In the genomic region with DNA sequence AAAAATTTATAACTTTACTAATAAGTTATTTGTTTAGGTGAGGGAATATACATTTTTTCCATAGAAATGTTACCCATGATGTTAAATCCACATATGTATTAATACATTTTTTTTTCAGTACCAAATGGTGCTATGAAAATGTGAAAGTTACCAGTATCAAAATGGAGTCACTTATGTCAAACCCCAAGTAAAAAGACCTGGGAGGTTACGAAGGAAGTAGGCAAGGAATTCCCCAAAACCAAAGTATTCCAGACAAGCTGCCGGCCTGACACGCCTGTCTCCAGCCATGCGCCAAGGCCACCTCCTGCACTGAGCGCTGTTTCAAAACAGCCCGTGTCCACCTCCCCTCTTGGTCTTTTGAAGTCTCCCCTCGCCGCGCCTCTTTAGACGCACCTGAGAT, we compare ENCODE assay signal across 22 cellular contexts. TPM values are rescaled to one million over a fixed set of nuclear protein-coding genes. Genes with fewer than 3 reads are reported as not detected.
DNase-seq lines count a peak whose midpoint lies in the region; ATAC-seq, FAIRE-seq and TF ChIP-seq lines count a peak whose summit lies in the region.
"Had no signal": no experiment of that assay in that cellular context is flagged by ENCODE, and none has a peak within 500 bp of the region (broad histone marks: within the 10 kb centered on the region; RNA-seq: fewer than 3 reads in every experiment).

No MANE protein-coding gene starts in this region.

- no peaks in the 10 kb centered on the region for H3K4me1 ChIP-seq in GM12878 (ENCODE audit: control insufficient read depth, insufficient read depth, low read length)
- H3K4me1 ChIP-seq: Peyer's patch had no signal

- TF ChIP-seq RAD21 in GM12878 (IDR thresholded peaks at IDR 0.05; ENCODE audit: insufficient read depth, low read depth, low read length) = no peak

- DNase-seq in activated CD4-positive, alpha-beta memory T cell treated with anti-CD3 and anti-CD28 coated beads for 36 hours = no peak
- DNase-seq in activated CD4-positive, alpha-beta memory T cell treated with anti-CD3 and anti-CD28 coated beads, Interleukin-2, amount 10 ng/mL, durations not matched to agents 7 days and 5 days = no peak
- no peak for DNase-seq in CD4-positive, alpha-beta T cell
- DNase-seq in GM12878 (ENCODE audit: low read depth, low spot score) (no peak), cortex of kidney (lab: John Stamatoyannopoulos, UW) (no peak), A172 (ENCODE audit: low spot score) (no peak)
- DNase-seq in naive thymus-derived CD8-positive, alpha-beta T cell = no peak
- DNase-seq: 8988T; DMS53; EL; KBM-7; NCI-H1105 treated with DMSO at 0.1 percent for 48 hours; NCI-H1694; NCI-H2081 treated with DMSO at 0.1 percent for 48 hours; NCI-H748 treated with DMSO at 0.1 percent for 48 hours; NK-92 treated with Interleukin-12 subunit alpha and Interleukin-12 subunit beta, amount 100 ng/mL, for 24 hours; Peyer's patch had no signal

- H3K27ac ChIP-seq in CD4-positive, alpha-beta T cell (ENCODE audit: low read depth, low read length) = no peak overlapping the region
- H3K27ac ChIP-seq in GM12878 (ENCODE audit: control insufficient read depth, insufficient read depth) = no peak overlapping the region
- H3K27ac ChIP-seq: Peyer's patch had no signal

- no peak overlapping the region for H2AFZ ChIP-seq in GM12878 (ENCODE audit: control insufficient read depth, low read depth, low read length)

- H4K20me1 ChIP-seq in GM12878 (ENCODE audit: control insufficient read depth, insufficient read depth) = no peaks in the 10 kb centered on the region

- no peak for FAIRE-seq in GM12878 (lab: Jason Lieb, UNC)
- FAIRE-seq: GM12892, GM18507, H1 had no signal

- in situ Hi-C loops in GM12878 (cut with MboI) = no loop called here

- no peak for TF ChIP-seq EP300 in GM12878 (IDR thresholded peaks at IDR 0.05; ENCODE audit: borderline replicate concordance in 1 of 2, control insufficient read depth in 1 of 2, low read depth in 2 of 2, low read length in 2 of 2)

- RAD21 ChIA-PET in GM12878 (lab: Charles Lee; ENCODE audit: unreplicated experiment) = interaction anchor here (0.6 kb wide), 1 partner anchor 48 kb away, joined by 3 read pairs; no protein-coding TSS in a partner anchor

- TF ChIP-seq POLR2A in GM12878 (IDR thresholded peaks at IDR 0.05; ENCODE audit: low read depth, low read length) = no peak

- H3K4me3 ChIP-seq in GM12878 = no peak overlapping the region
- H3K4me3 ChIP-seq: Peyer's patch had no signal

- H3K9me3 ChIP-seq in CD4-positive, alpha-beta T cell (ENCODE audit: control insufficient read depth, low read length) = no peaks in the 10 kb centered on the region
- no peaks in the 10 kb centered on the region for H3K9me3 ChIP-seq in GM12878 (replicated peaks; ENCODE audit: control insufficient read depth, insufficient read depth, low read length)
- H3K9me3 ChIP-seq: Peyer's patch had no signal

- H3K4me1 Mint-ChIP-seq in activated CD4-positive, alpha-beta memory T cell treated with anti-CD3 and anti-CD28 coated beads for 36 hours (ENCODE audit: low read depth) = peaks cover 80% of the 10 kb centered on the region
- peaks cover 65% of the 10 kb centered on the region for H3K4me1 Mint-ChIP-seq in activated CD4-positive, alpha-beta memory T cell treated with anti-CD3 and anti-CD28 coated beads, Interleukin-2, amount 10 ng/mL, durations not matched to agents 7 days and 5 days
- H3K4me1 Mint-ChIP-seq in CD4-positive, alpha-beta T cell (ENCODE audit: low read depth) = peaks cover 83% of the 10 kb centered on the region
- H3K4me1 Mint-ChIP-seq in naive thymus-derived CD8-positive, alpha-beta T cell = peaks cover 39 to 82% (median 77%) of the 10 kb centered on the region in 4 donors
- H3K4me1 Mint-ChIP-seq: B cell had no signal

- POLR2A ChIA-PET in activated CD4-positive, alpha-beta memory T cell treated with anti-CD3 and anti-CD28 coated beads for 36 hours (lab: Charles Lee) = interaction anchor here (0.9 kb wide), 1 partner anchor 17 kb away, joined by 3 read pairs; no protein-coding TSS in a partner anchor
- POLR2A ChIA-PET in activated CD4-positive, alpha-beta memory T cell treated with anti-CD3 and anti-CD28 coated beads, Interleukin-2, amount 10 ng/mL, durations not matched to agents 7 days and 5 days (lab: Charles Lee) = interaction anchor here (1.0 kb wide), 1 partner anchor 49 kb away, joined by 3 read pairs; no protein-coding TSS in a partner anchor
- POLR2A ChIA-PET in CD4-positive, alpha-beta T cell (lab: Charles Lee) = no interaction called here
- POLR2A ChIA-PET in GM12878 (lab: Charles Lee) = no interaction called here
- POLR2A ChIA-PET in naive thymus-derived CD8-positive, alpha-beta T cell (lab: Charles Lee) = no interaction called here

- H3K9ac ChIP-seq in GM12878 (ENCODE audit: control insufficient read depth, insufficient read depth, low read length) = no peak overlapping the region

- BruUV-seq in GM12878 (replicated peaks; lab: Mats Ljungman, UMichigan) = no TSS peak

- H3K27ac Mint-ChIP-seq in activated CD4-positive, alpha-beta memory T cell treated with anti-CD3 and anti-CD28 coated beads for 36 hours = peak overlapping the region; percentile 15
- H3K27ac Mint-ChIP-seq in activated CD4-positive, alpha-beta memory T cell treated with anti-CD3 and anti-CD28 coated beads, Interleukin-2, amount 10 ng/mL, durations not matched to agents 7 days and 5 days = no peak overlapping the region
- peak overlapping the region; percentile 72 for H3K27ac Mint-ChIP-seq in CD4-positive, alpha-beta T cell
- H3K27ac Mint-ChIP-seq in naive thymus-derived CD8-positive, alpha-beta T cell = peak overlapping the region in 9 of 10 donors; percentile 53 to 95 (median 83)
- H3K27ac Mint-ChIP-seq: B cell had no signal

- H3K4me3 Mint-ChIP-seq in activated CD4-positive, alpha-beta memory T cell treated with anti-CD3 and anti-CD28 coated beads for 36 hours = no peak overlapping the region
- H3K4me3 Mint-ChIP-seq in activated CD4-positive, alpha-beta memory T cell treated with anti-CD3 and anti-CD28 coated beads, Interleukin-2, amount 10 ng/mL, durations not matched to agents 7 days and 5 days = no peak overlapping the region
- H3K4me3 Mint-ChIP-seq in CD4-positive, alpha-beta T cell = no peak overlapping the region
- H3K4me3 Mint-ChIP-seq in naive thymus-derived CD8-positive, alpha-beta T cell = no peak overlapping the region
- H3K4me3 Mint-ChIP-seq: B cell had no signal

- no peak overlapping the region for H3K4me2 ChIP-seq in GM12878 (ENCODE audit: control insufficient read depth, insufficient read depth)

- intact Hi-C loops in activated CD4-positive, alpha-beta memory T cell treated with anti-CD3 and anti-CD28 coated beads for 36 hours (cut with micrococcal nuclease) = no loop called here
- intact Hi-C loops in CD4-positive, alpha-beta T cell (cut with DNase I, micrococcal nuclease) = loop anchor here in 1 of 2 experiments (5.0 kb wide), 1 partner anchor 1688 kb away; no protein-coding TSS in a partner anchor
- intact Hi-C loops in GM12878 (cut with micrococcal nuclease; ENCODE audit: unreplicated experiment) = no loop called here

- H3K27me3 ChIP-seq in CD4-positive, alpha-beta T cell (ENCODE audit: control insufficient read depth, insufficient read depth, low read length) = no peaks in the 10 kb centered on the region
- peaks cover 3 to 7% of the 10 kb centered on the region in 2 experiments; a peak in 2 of 4 replicates for H3K27me3 ChIP-seq in GM12878 (replicated peaks in 1 of 2; ENCODE audit: control insufficient read depth in 2 of 2, insufficient read depth in 2 of 2, low read length in 1 of 2)
- H3K27me3 ChIP-seq: Peyer's patch had no signal

- TF ChIP-seq CTCF in CD4-positive, alpha-beta T cell (IDR thresholded peaks at IDR 0.05) = no peak
- no peak for TF ChIP-seq CTCF in GM12878 (IDR thresholded peaks at IDR 0.05 in 2 of 3, conservative IDR thresholded peaks at IDR 0.05 in 1 of 3; ENCODE audit: control insufficient read depth in 2 of 3, extremely low read depth in 1 of 3, insufficient read depth in 1 of 3, low read depth in 3 of 3, low read length in 3 of 3)

- peaks cover 4% of the 10 kb centered on the region for H3K36me3 Mint-ChIP-seq in activated CD4-positive, alpha-beta memory T cell treated with anti-CD3 and anti-CD28 coated beads for 36 hours
- peaks cover 53% of the 10 kb centered on the region for H3K36me3 Mint-ChIP-seq in activated CD4-positive, alpha-beta memory T cell treated with anti-CD3 and anti-CD28 coated beads, Interleukin-2, amount 10 ng/mL, durations not matched to agents 7 days and 5 days (ENCODE audit: low read depth)
- H3K36me3 Mint-ChIP-seq in CD4-positive, alpha-beta T cell (ENCODE audit: low read depth) = peaks cover 38% of the 10 kb centered on the region
- H3K36me3 Mint-ChIP-seq in naive thymus-derived CD8-positive, alpha-beta T cell = peaks cover 0 to 19% (median 3%) of the 10 kb centered on the region in 3 donors

- H3K36me3 ChIP-seq in GM12878 (ENCODE audit: control insufficient read depth in 2 of 2, insufficient read depth in 2 of 2, low read length in 1 of 2) = no peaks in the 10 kb centered on the region
- H3K36me3 ChIP-seq: Peyer's patch had no signal

- SMC1A ChIA-PET in GM12878 (lab: Charles Lee; ENCODE audit: uncharacterized antibody, unreplicated experiment) = interaction anchor here (1.0 kb wide), 1 partner anchor 10 kb away, joined by 3 read pairs; no protein-coding TSS in a partner anchor

- no peaks in the 10 kb centered on the region for H3K27me3 Mint-ChIP-seq in activated CD4-positive, alpha-beta memory T cell treated with anti-CD3 and anti-CD28 coated beads for 36 hours
- H3K27me3 Mint-ChIP-seq in activated CD4-positive, alpha-beta memory T cell treated with anti-CD3 and anti-CD28 coated beads, Interleukin-2, amount 10 ng/mL, durations not matched to agents 7 days and 5 days = no peaks in the 10 kb centered on the region
- no peaks in the 10 kb centered on the region for H3K27me3 Mint-ChIP-seq in CD4-positive, alpha-beta T cell
- no peaks in the 10 kb centered on the region for H3K27me3 Mint-ChIP-seq in naive thymus-derived CD8-positive, alpha-beta T cell

- no peaks in the 10 kb centered on the region for H3K9me3 Mint-ChIP-seq in activated CD4-positive, alpha-beta memory T cell treated with anti-CD3 and anti-CD28 coated beads for 36 hours
- H3K9me3 Mint-ChIP-seq in activated CD4-positive, alpha-beta memory T cell treated with anti-CD3 and anti-CD28 coated beads, Interleukin-2, amount 10 ng/mL, durations not matched to agents 7 days and 5 days = peaks cover 3% of the 10 kb centered on the region
- no peaks in the 10 kb centered on the region for H3K9me3 Mint-ChIP-seq in CD4-positive, alpha-beta T cell
- no peaks in the 10 kb centered on the region for H3K9me3 Mint-ChIP-seq in naive thymus-derived CD8-positive, alpha-beta T cell

- WGBS in GM12878 (ENCODE audit: insufficient coverage, insufficient replicate concordance, low lambda C conversion rate, missing lambda C conversion rate) = 83% methylated on average over 10 of the region's 10 CpGs

- H3K79me2 ChIP-seq in GM12878 (ENCODE audit: control insufficient read depth, insufficient read depth, low read length) = no peaks in the 10 kb centered on the region

- CTCF ChIA-PET in activated CD4-positive, alpha-beta memory T cell treated with anti-CD3 and anti-CD28 coated beads for 36 hours (lab: Charles Lee) = interaction anchor here (1.2 kb wide), 1 partner anchor 132 kb away, joined by 3 read pairs; no protein-coding TSS in a partner anchor
- CTCF ChIA-PET in activated CD4-positive, alpha-beta memory T cell treated with anti-CD3 and anti-CD28 coated beads, Interleukin-2, amount 10 ng/mL, durations not matched to agents 7 days and 5 days (lab: Charles Lee) = no interaction called here
- CTCF ChIA-PET in CD4-positive, alpha-beta T cell (lab: Charles Lee) = no interaction called here
- CTCF ChIA-PET in GM12878 (lab: Yijun Ruan, JAX) = interaction anchor here (1.4 kb wide), 1 partner anchor 12 kb away, joined by 3 read pairs; no protein-coding TSS in a partner anchor

- ATAC-seq in CD4-positive, alpha-beta T cell (ENCODE audit: poor library complexity) = no peak
- ATAC-seq in GM12878 = no peak
- ATAC-seq in naive thymus-derived CD8-positive, alpha-beta T cell = no peak
- ATAC-seq in GM19463 (IDR thresholded peaks at IDR 0.05; ENCODE audit: unreplicated experiment) = no peak

RNA-seq across cellular contexts. Expression of a gene that starts 44.7 kb away (rescaled TPM):
- 10 to 100 TPM; 44.3 to 45.2 TPM for total RNA-seq in activated CD4-positive, alpha-beta memory T cell treated with anti-CD3 and anti-CD28 coated beads for 36 hours
- 10 to 100 TPM; 69.3 to 70.6 TPM for total RNA-seq in activated CD4-positive, alpha-beta memory T cell treated with anti-CD3 and anti-CD28 coated beads, Interleukin-2, amount 10 ng/mL, durations not matched to agents 7 days and 5 days
- 10 to 100 TPM; 43.4 to 43.9 TPM for total RNA-seq in CD4-positive, alpha-beta T cell
- total RNA-seq in GM12878 (2013; cell fraction: nucleolus; rRNA removed) = 0.17 and 0.29 TPM in 2 replicates
- total RNA-seq in GM12878 (2014; rRNA removed) = 0.98 and 1.1 TPM in 2 replicates
- total RNA-seq in GM12878 (2014; rRNA removed; fragmentation: Illumina TruSeq; extraction: Trizol) = 0.78 and 0.98 TPM in 2 replicates
- 0.93 and 0.97 TPM in 2 replicates for total RNA-seq in GM12878 (2021)
- polyA plus RNA-seq in GM12878 (2011; ENCODE audit: low read depth) = not detected
- polyA plus RNA-seq in GM12878 (2011; rRNA removed) = 8.9 and 10.1 TPM in 2 replicates
- polyA plus RNA-seq in GM12878 (2011; cell fraction: cytosol; rRNA removed) = 5.2 and 6.4 TPM in 2 replicates
- 5.3 and 5.8 TPM in 2 replicates for polyA plus RNA-seq in GM12878 (2011; cell fraction: nucleus; rRNA removed)
- not detected in 2 replicates for polyA plus RNA-seq in GM12878 (2012)
- 1.1 and 1.2 TPM in 2 replicates for polyA plus RNA-seq in GM12878 (2014; fragmentation: Illumina TruSeq; extraction: Trizol)
- polyA plus RNA-seq in GM12878 (2014; fragmentation: Nextera tagmentation; extraction: Ambion mirVana) = under 1 TPM; 0.26 to 0.44 TPM
- 0.91 and 0.94 TPM in 2 replicates for polyA plus RNA-seq in GM12878 (2014; rRNA removed)
- polyA plus RNA-seq in GM12878 (2016; fragmentation: Nextera tagmentation; extraction: Ambion mirVana) = 1 to 10 TPM in 1 of 2 experiments, under 1 TPM in 1; 0.76 to 1.3 TPM
- 11.9 and 14.6 TPM in 2 replicates for polyA minus RNA-seq in GM12878 (2011; rRNA and poly(A)+ RNA removed)
- polyA minus RNA-seq in GM12878 (2011; cell fraction: cytosol; rRNA and poly(A)+ RNA removed) = 2.9 and 3.1 TPM in 2 replicates
- polyA minus RNA-seq in GM12878 (2011; cell fraction: nucleus; rRNA and poly(A)+ RNA removed) = 4.4 and 6.9 TPM in 2 replicates
- 10 to 100 TPM; 59.3 to 60.0 TPM for total RNA-seq in naive thymus-derived CD8-positive, alpha-beta T cell
- polyA plus RNA-seq in naive thymus-derived CD8-positive, alpha-beta T cell = 10 to 100 TPM; 30.9 to 51.6 (median 37.6) TPM
- not detected in 2 replicates for total RNA-seq in A172 (2014; rRNA removed; shearing (Covaris generic))

Comparison
In these comparisons a context has a peak if more than half of its experiments do, and no peak if none do; other contexts are left out.
1. CTCF ChIA-PET loops: an anchor here in activated CD4-positive, alpha-beta memory T cell treated with anti-CD3 and anti-CD28 coated beads for 36 hours (1.2 kb wide) and GM12878 (1.4 kb wide); none called in activated CD4-positive, alpha-beta memory T cell treated with anti-CD3 and anti-CD28 coated beads, Interleukin-2, amount 10 ng/mL, durations not matched to agents 7 days and 5 days and CD4-positive, alpha-beta T cell.
2. RNA of a gene that starts 44.7 kb away (total RNA-seq): 69.3 to 70.6 TPM in activated CD4-positive, alpha-beta memory T cell treated with anti-CD3 and anti-CD28 coated beads, Interleukin-2, amount 10 ng/mL, durations not matched to agents 7 days and 5 days, 59.3 to 60.0 TPM in naive thymus-derived CD8-positive, alpha-beta T cell, 44.3 to 45.2 TPM in activated CD4-positive, alpha-beta memory T cell treated with anti-CD3 and anti-CD28 coated beads for 36 hours and 43.4 to 43.9 TPM in CD4-positive, alpha-beta T cell; 0.17 to 1.1 TPM in GM12878 and not detected in A172; every median in the first group is over 10 times any median in the second.
3. POLR2A ChIA-PET loops: an anchor here in activated CD4-positive, alpha-beta memory T cell treated with anti-CD3 and anti-CD28 coated beads for 36 hours (0.9 kb wide) and activated CD4-positive, alpha-beta memory T cell treated with anti-CD3 and anti-CD28 coated beads, Interleukin-2, amount 10 ng/mL, durations not matched to agents 7 days and 5 days (1.0 kb wide); none called in CD4-positive, alpha-beta T cell, GM12878 and naive thymus-derived CD8-positive, alpha-beta T cell.